Comparison of ENCODE assay signal across 32 cellular contexts in the genomic region with DNA sequence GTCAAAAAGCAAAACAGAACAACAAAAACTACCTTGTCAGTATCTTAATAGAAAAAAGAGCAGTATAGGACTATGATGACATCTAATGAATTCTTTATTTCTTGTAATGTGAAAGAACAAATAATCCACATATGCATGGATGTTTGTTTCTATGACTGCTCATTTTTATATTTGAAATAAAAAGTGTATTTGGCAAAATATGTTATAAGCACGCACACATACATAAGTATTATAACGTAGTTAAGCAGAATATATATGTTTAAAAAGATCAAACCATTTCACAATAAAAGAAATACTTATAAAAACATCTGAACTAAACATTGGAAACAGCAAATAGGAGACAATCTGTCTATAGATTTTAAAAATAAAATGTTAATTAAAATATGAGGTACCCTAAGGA.
"Had no signal": no experiment of that assay in that cellular context is flagged by ENCODE, and none has a peak within 500 bp of the region (broad histone marks: within the 10 kb centered on the region; RNA-seq: fewer than 3 reads in every experiment).

No MANE protein-coding gene starts in this region.

- H3K4me1 ChIP-seq: adrenal gland had no signal

- ATAC-seq: activated CD8-positive, alpha-beta T cell treated with anti-CD3 and anti-CD28 coated beads for 36 hours; activated naive CD4-positive, alpha-beta T cell treated with anti-CD3 and anti-CD28 coated beads, Interleukin-2, amount 50 U/mL, for 72 hours; activated T-cell treated with anti-CD3 and anti-CD28 coated beads, Interleukin-2, amount 50 U/mL, for 4 hours; activated T-cell treated with anti-CD3 and anti-CD28 coated beads, Interleukin-2, amount 50 U/mL, for 72 hours; activated T-helper 17 cell treated with anti-CD3 and anti-CD28 coated beads, Interleukin-2, amount 50 U/mL, for 72 hours; T-cell had no signal

- H3K27me3 ChIP-seq: adrenal gland, cardiac muscle cell had no signal

- H3K9me3 ChIP-seq: adrenal gland had no signal

- FAIRE-seq: bronchial epithelial cell had no signal

- H3K4me3 ChIP-seq: adrenal gland, cardiac muscle cell had no signal

- H3K27ac ChIP-seq: adrenal gland, cardiac muscle cell, VCaP had no signal

- DNase-seq: activated B cell treated with CpG ODN at 0.5 μM for 24 hours; activated CD4-positive, alpha-beta memory T cell treated with anti-CD3 and anti-CD28 coated beads for 36 hours; activated CD4-positive, alpha-beta T cell treated with anti-CD3 and anti-CD28 coated beads for 4 hours; activated CD4-positive, alpha-beta T cell treated with anti-CD3 and anti-CD28 coated beads, Interleukin-2, amount 10 ng/mL, durations not matched to agents 24 days and 14 days; activated CD4-positive, alpha-beta T cell treated with anti-CD3 and anti-CD28 coated beads, Interleukin-2, amount 50 U/mL, for 1 hour; activated CD4-positive, alpha-beta T cell treated with anti-CD3 and anti-CD28 coated beads, Interleukin-2, amount 50 U/mL, for 4 hours; activated CD4-positive, CD25-positive, alpha-beta regulatory T cell treated with anti-CD3 and anti-CD28 coated beads, Interleukin-2, amount 50 U/mL, for 72 hours; activated CD8-positive, alpha-beta memory T cell treated with anti-CD3 and anti-CD28 coated beads, Interleukin-2, amount 50 U/mL, for 4 hours; activated CD8-positive, alpha-beta T cell treated with anti-CD3 and anti-CD28 coated beads for 36 hours; activated effector memory CD4-positive, alpha-beta T cell treated with anti-CD3 and anti-CD28 coated beads, Interleukin-2, amount 50 U/mL, for 16 hours; activated gamma-delta T cell treated with Interleukin-2 at 50 U/mL for 16 hours; activated naive CD4-positive, alpha-beta T cell; activated naive CD4-positive, alpha-beta T cell treated with anti-CD3 and anti-CD28 coated beads for 36 hours; activated naive CD4-positive, alpha-beta T cell treated with anti-CD3 and anti-CD28 coated beads, Interleukin-2, amount 50 U/mL, for 16 hours; activated naive CD8-positive, alpha-beta T cell treated with anti-CD3 and anti-CD28 coated beads for 36 hours; activated T-cell treated with anti-CD3 and anti-CD28 coated beads for 4 hours; activated T-cell treated with anti-CD3 and anti-CD28 coated beads, Interleukin-2, amount 50 U/mL, for 1 hour; activated T-cell treated with anti-CD3 and anti-CD28 coated beads, Interleukin-2, amount 50 U/mL, for 4 hours; activated T-cell treated with anti-CD3 and anti-CD28 coated beads, Interleukin-2, amount 50 U/mL, for 72 hours; adrenal gland; amniotic stem cell; aorta; caudate nucleus; cerebellar nuclear complex; T-cell; T-helper 2 cell; T-helper 9 cell had no signal

- H3K36me3 ChIP-seq: adrenal gland had no signal
